1 cellular context compared by ENCODE assay signal in genomic region chr5:69484891-69485290, GRCh38.
TF ChIP-seq lines count a peak whose summit lies in the region.

No MANE protein-coding gene starts in this region.

TF ChIP-seq in HepG2, 621 proteins besides CTCF, POLR2A, EP300 and RAD21 (continued from another document):
- TF ChIP-seq, protein P1, sequence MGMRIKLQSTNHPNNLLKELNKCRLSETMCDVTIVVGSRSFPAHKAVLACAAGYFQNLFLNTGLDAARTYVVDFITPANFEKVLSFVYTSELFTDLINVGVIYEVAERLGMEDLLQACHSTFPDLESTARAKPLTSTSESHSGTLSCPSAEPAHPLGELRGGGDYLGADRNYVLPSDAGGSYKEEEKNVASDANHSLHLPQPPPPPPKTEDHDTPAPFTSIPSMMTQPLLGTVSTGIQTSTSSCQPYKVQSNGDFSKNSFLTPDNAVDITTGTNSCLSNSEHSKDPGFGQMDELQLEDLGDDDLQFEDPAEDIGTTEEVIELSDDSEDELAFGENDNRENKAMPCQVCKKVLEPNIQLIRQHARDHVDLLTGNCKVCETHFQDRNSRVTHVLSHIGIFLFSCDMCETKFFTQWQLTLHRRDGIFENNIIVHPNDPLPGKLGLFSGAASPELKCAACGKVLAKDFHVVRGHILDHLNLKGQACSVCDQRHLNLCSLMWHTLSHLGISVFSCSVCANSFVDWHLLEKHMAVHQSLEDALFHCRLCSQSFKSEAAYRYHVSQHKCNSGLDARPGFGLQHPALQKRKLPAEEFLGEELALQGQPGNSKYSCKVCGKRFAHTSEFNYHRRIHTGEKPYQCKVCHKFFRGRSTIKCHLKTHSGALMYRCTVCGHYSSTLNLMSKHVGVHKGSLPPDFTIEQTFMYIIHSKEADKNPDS (CRISPR knock-in tag; IDR thresholded peaks at IDR 0.05): no peak
- TF ChIP-seq FOXA3 (CRISPR knock-in tag; IDR thresholded peaks at IDR 0.05) (no peak), KLF16 (CRISPR knock-in tag; IDR thresholded peaks at IDR 0.05) (no peak), CEBPB (IDR thresholded peaks at IDR 0.05; ENCODE audit: borderline replicate concordance, low read depth, low read length) (peak; percentile 47; the same call in 1 of the 2 replicates)
